In the genomic region with DNA sequence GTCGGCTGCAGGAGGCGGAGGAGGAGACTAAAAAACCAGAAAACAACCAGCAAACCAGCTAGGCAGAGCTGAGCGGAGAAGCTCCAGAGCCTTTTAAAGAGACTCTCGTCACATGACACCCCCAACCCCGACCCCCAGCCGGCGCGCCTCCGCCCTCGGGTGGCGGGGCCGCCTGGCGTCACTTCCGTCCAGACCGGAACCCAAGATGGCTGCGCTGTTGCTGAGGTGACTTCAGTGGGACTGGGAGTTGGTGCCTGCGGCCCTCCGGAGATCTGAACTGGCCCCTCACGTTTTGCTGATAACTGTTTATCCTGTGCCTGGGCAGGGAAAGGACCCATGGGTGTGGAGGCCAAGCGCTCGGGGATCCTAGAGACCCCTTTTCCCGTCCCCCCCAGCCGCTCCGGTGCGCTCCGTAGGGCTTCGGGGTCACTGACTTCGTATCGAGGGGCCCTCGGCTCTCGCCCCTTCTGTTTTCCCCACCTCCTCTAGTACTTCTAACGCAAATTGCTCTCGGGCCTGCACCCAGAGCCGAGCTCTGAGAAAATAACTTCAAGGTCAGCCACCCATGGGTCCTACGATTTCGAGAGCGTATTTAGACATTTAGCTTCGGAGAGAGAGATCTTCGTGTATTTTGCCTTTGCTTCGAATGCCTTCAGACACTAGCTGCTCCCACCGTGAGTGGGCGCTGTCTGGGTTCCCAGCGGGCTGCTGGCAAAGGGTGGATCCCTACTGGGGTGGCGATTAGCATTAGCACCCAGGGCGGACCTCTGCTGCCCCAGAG, we compare ENCODE assay signal across 1 cellular context.
TF ChIP-seq lines count a peak whose summit lies in the region.

A gene with protein sequence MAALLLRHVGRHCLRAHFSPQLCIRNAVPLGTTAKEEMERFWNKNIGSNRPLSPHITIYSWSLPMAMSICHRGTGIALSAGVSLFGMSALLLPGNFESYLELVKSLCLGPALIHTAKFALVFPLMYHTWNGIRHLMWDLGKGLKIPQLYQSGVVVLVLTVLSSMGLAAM (plus strand): TSS at position 181 of the 781 bp plus-strand sequence. CDS start 25 bp downstream, at position 206.

TF ChIP-seq in HepG2, 621 proteins besides CTCF, POLR2A, EP300 and RAD21 (continued from another document and continues in another):
- TF ChIP-seq ZBTB8A (CRISPR knock-in tag; IDR thresholded peaks at IDR 0.05; ENCODE audit: borderline replicate concordance, low read depth) = no peak
- TF ChIP-seq GFI1 (CRISPR knock-in tag; IDR thresholded peaks at IDR 0.05; ENCODE audit: borderline replicate concordance) = no peak
- no peak for TF ChIP-seq MAFF (IDR thresholded peaks at IDR 0.05; ENCODE audit: low read depth, low read length)
- TF ChIP-seq ETV5 (CRISPR knock-in tag; IDR thresholded peaks at IDR 0.05; ENCODE audit: borderline replicate concordance) = peak; percentile 84
- TF ChIP-seq, protein P1, sequence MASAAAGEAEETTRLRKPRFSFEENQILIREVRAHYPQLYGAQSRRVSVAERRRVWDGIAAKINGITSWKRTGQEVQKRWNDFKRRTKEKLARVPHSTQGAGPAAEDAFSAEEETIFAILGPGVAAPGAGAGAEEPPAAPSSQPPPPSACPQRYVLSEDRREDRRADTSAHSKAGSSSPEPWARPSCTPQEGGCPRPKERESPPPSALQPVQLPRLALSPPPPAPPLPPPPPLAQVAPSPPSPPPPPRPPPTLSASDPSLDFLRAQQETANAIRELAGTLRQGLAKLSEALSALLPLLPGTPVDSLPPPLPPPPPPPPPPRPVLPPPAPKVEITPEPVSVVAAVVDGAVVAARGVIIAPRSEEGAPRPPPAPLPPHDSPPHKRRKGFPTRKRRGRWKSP (CRISPR knock-in tag; IDR thresholded peaks at IDR 0.05) = no peak
- TF ChIP-seq SP4 (CRISPR knock-in tag; IDR thresholded peaks at IDR 0.05) = no peak
- peak; percentile 60; the same call in 1 of the 2 replicates for TF ChIP-seq DMAP1 (CRISPR knock-in tag; IDR thresholded peaks at IDR 0.05)
- peak; percentile 56; the same call in 1 of the 2 replicates for TF ChIP-seq SMYD3 (CRISPR knock-in tag; IDR thresholded peaks at IDR 0.05)
- no peak for TF ChIP-seq HOXA5 (CRISPR knock-in tag; IDR thresholded peaks at IDR 0.05)
- no peak for TF ChIP-seq ZNF30 (CRISPR knock-in tag; IDR thresholded peaks at IDR 0.05)
- TF ChIP-seq HDAC6 (IDR thresholded peaks at IDR 0.05; ENCODE audit: low read depth, low read length) = no peak
- no peak for TF ChIP-seq PITX1 (CRISPR knock-in tag; IDR thresholded peaks at IDR 0.05)
- no peak for TF ChIP-seq ZNF274 (CRISPR knock-in tag; IDR thresholded peaks at IDR 0.05)
- no peak for TF ChIP-seq ZNF619 (CRISPR knock-in tag; IDR thresholded peaks at IDR 0.05)
- no peak for TF ChIP-seq ZNF646 (CRISPR knock-in tag; IDR thresholded peaks at IDR 0.05)
- no peak for TF ChIP-seq ZNF776 (CRISPR knock-in tag; IDR thresholded peaks at IDR 0.05)
- TF ChIP-seq MTERF4 (CRISPR knock-in tag; IDR thresholded peaks at IDR 0.05) = no peak
- TF ChIP-seq GPBP1L1 (CRISPR knock-in tag; IDR thresholded peaks at IDR 0.05) = no peak
- TF ChIP-seq ZNF674 (CRISPR knock-in tag; IDR thresholded peaks at IDR 0.05; ENCODE audit: low read depth) = no peak
- peak; percentile 87 for TF ChIP-seq CREM (IDR thresholded peaks at IDR 0.05)
- peak; percentile 51; the same call in 1 of the 2 replicates for TF ChIP-seq CREM (CRISPR knock-in tag; IDR thresholded peaks at IDR 0.05)
- no peak for TF ChIP-seq TBP (CRISPR knock-in tag; IDR thresholded peaks at IDR 0.05)
- TF ChIP-seq BATF2 (CRISPR knock-in tag; IDR thresholded peaks at IDR 0.05) = no peak
- TF ChIP-seq, protein P2, sequence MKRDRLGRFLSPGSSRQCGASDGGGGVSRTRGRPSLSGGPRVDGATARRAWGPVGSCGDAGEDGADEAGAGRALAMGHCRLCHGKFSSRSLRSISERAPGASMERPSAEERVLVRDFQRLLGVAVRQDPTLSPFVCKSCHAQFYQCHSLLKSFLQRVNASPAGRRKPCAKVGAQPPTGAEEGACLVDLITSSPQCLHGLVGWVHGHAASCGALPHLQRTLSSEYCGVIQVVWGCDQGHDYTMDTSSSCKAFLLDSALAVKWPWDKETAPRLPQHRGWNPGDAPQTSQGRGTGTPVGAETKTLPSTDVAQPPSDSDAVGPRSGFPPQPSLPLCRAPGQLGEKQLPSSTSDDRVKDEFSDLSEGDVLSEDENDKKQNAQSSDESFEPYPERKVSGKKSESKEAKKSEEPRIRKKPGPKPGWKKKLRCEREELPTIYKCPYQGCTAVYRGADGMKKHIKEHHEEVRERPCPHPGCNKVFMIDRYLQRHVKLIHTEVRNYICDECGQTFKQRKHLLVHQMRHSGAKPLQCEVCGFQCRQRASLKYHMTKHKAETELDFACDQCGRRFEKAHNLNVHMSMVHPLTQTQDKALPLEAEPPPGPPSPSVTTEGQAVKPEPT (CRISPR knock-in tag; IDR thresholded peaks at IDR 0.05; ENCODE audit: low read depth) = no peak
- TF ChIP-seq FUBP1 (CRISPR knock-in tag; IDR thresholded peaks at IDR 0.05; ENCODE audit: borderline replicate concordance) = no peak
- TF ChIP-seq MIER2 (CRISPR knock-in tag; IDR thresholded peaks at IDR 0.05) = no peak
- no peak for TF ChIP-seq RFX1 (IDR thresholded peaks at IDR 0.05)
- no peak for TF ChIP-seq ZNF616 (CRISPR knock-in tag; IDR thresholded peaks at IDR 0.05; ENCODE audit: low read depth)
- TF ChIP-seq PAX8 (CRISPR knock-in tag; IDR thresholded peaks at IDR 0.05; ENCODE audit: borderline replicate concordance) = no peak
- 0 out of 2 replicates have a peak, but pooled peaks have one; percentile 8 for TF ChIP-seq RARA (CRISPR knock-in tag; IDR thresholded peaks at IDR 0.05)
- TF ChIP-seq KAT8 (CRISPR knock-in tag; IDR thresholded peaks at IDR 0.05) = peak; percentile 93
- no peak for TF ChIP-seq IKZF4 (CRISPR knock-in tag; IDR thresholded peaks at IDR 0.05; ENCODE audit: borderline replicate concordance, low read depth, not compliant biosample characterization)
- TF ChIP-seq, protein P3, sequence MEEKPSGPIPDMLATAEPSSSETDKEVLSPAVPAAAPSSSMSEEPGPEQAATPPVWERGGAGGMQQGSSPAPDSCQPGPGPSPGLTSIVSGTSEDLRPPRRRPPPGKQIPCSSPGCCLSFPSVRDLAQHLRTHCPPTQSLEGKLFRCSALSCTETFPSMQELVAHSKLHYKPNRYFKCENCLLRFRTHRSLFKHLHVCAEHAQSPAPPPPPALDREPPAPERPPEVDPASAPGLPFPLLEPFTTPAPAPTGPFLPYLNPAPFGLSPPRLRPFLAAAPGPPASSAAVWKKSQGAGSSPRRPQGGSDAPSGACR (CRISPR knock-in tag; IDR thresholded peaks at IDR 0.05) = no peak
- TF ChIP-seq FOXM1 (CRISPR knock-in tag; IDR thresholded peaks at IDR 0.05) = no peak
- TF ChIP-seq ZNF672 (CRISPR knock-in tag; IDR thresholded peaks at IDR 0.05) = no peak
- no peak for TF ChIP-seq ZNF207 (IDR thresholded peaks at IDR 0.05; ENCODE audit: borderline replicate concordance)
- no peak for TF ChIP-seq GLMP (CRISPR knock-in tag; IDR thresholded peaks at IDR 0.05; ENCODE audit: borderline replicate concordance)
- TF ChIP-seq AGO1 (IDR thresholded peaks at IDR 0.05; ENCODE audit: low read depth, low read length, poor library complexity, severe bottlenecking) = peak; percentile 33
- TF ChIP-seq NR2F2 (IDR thresholded peaks at IDR 0.05; ENCODE audit: borderline replicate concordance, low read depth) = no peak; the same call in 1 of the 2 replicates
